In the genomic region with DNA sequence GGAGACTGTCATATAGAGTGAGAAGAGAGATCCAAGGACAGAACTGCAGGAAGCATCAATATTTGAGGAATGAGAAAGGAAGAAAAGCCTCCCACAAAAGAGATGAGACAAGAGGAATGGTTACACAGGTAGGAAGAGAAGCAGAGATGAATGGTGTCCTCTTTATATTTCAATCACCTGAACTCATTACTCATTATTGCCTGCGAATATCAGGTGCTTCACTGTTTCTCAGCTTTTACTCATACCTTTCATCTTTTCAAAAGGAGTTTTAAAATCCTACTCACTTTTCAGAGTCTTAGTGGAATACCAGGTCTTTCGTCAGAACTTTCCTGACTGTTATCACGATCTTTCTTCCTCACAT, we compare ENCODE assay signal across 8 cellular contexts. TPM values are rescaled to one million over a fixed set of nuclear protein-coding genes. Genes with fewer than 3 reads are reported as not detected.
DNase-seq lines count a peak whose midpoint lies in the region; ATAC-seq and TF ChIP-seq lines count a peak whose summit lies in the region.

No MANE protein-coding gene starts in this region.

- peak overlapping the region; percentile 86 to 97 (median 94) for H3K4me3 Mint-ChIP-seq in IgD-negative memory B cell

- intact Hi-C loops in Right ventricle myocardium superior (cut with DNase I): no loop called here

- DNase-seq in right atrium auricular region (ENCODE audit: low spot score) (no peak), Right ventricle myocardium superior (no peak), epithelial cell of prostate (ENCODE audit: low read depth, low spot score) (no peak), pons (ENCODE audit: low spot score) (no peak), NCI-H1092 treated with DMSO at 0.1 percent for 48 hours (lab: John Stamatoyannopoulos, UW) (no peak), ureter (ENCODE audit: low spot score) (no peak)

- no peaks in the 10 kb centered on the region for H3K36me3 ChIP-seq in right atrium auricular region

- ATAC-seq in Right ventricle myocardium superior (ENCODE audit: poor library complexity): no peak

- H3K4me3 ChIP-seq in right atrium auricular region (peak overlapping the region; percentile 22 to 38), skin epidermis (peak overlapping the region; percentile 5 to 32 (median 18))

- H3K27ac Mint-ChIP-seq in IgD-negative memory B cell: peak overlapping the region; percentile 44 to 93 (median 93)

- H3K9me3 Mint-ChIP-seq in IgD-negative memory B cell: no peaks in the 10 kb centered on the region

- H3K27me3 Mint-ChIP-seq in IgD-negative memory B cell: peaks cover 2% of the 10 kb centered on the region

- H3K4me1 Mint-ChIP-seq in IgD-negative memory B cell: peaks cover 20 to 27% (median 21%) of the 10 kb centered on the region in 3 donors

- H3K27ac ChIP-seq in right atrium auricular region (no peak overlapping the region), epithelial cell of prostate (peak overlapping the region; percentile 34), skin epidermis (peak overlapping the region in 8 of 21 experiments; percentile 7 to 77 (median 58))

- TF ChIP-seq CTCF in right atrium auricular region (IDR thresholded peaks at IDR 0.05): no peak

- no peaks in the 10 kb centered on the region for H3K9me3 ChIP-seq in right atrium auricular region

- peaks cover 0 to 5% of the 10 kb centered on the region in 2 donors for H3K4me1 ChIP-seq in right atrium auricular region

- H3K36me3 Mint-ChIP-seq in IgD-negative memory B cell: peaks cover 3% of the 10 kb centered on the region

- no peaks in the 10 kb centered on the region for H3K27me3 ChIP-seq in right atrium auricular region

RNA-seq across cellular contexts. Expression of gene SEC24D, which starts 14.9 kb away (rescaled TPM):
- total RNA-seq in right atrium auricular region: 10 to 100 TPM; 25.8 to 33.4 TPM
- 10.2 TPM for total RNA-seq in Right ventricle myocardium superior
- 12.9 TPM for polyA plus RNA-seq in IgD-negative memory B cell
- 66.7 TPM for total RNA-seq in ureter

RNA-seq across cellular contexts. Expression of gene SYNPO2, which starts 37.9 kb away (rescaled TPM):
- total RNA-seq in right atrium auricular region (100 to 1,000 TPM in 1 of 2 donors, 10 to 100 TPM in 1; 85.3 to 152 TPM), Right ventricle myocardium superior (196 TPM), ureter (381 TPM)
- polyA plus RNA-seq in IgD-negative memory B cell: not detected
